Comparison of ENCODE assay signal across 16 cellular contexts in genomic region chrX:129599996-129600395, GRCh38. TPM values are rescaled to one million over a fixed set of nuclear protein-coding genes. Genes with fewer than 3 reads are reported as not detected.
A peak's percentile ranks its signal among the peaks of the same experiment; 100 is the strongest.
DNase-seq lines count a peak whose midpoint lies in the region; ATAC-seq, FAIRE-seq and TF ChIP-seq lines count a peak whose summit lies in the region.
"Had no signal": no experiment of that assay in that cellular context is flagged by ENCODE, and none has a peak within 500 bp of the region (broad histone marks: within the 10 kb centered on the region; RNA-seq: fewer than 3 reads in every experiment).

No MANE protein-coding gene starts in this region.

- no peaks in the 10 kb centered on the region for H3K9me3 Mint-ChIP-seq in activated naive CD4-positive, alpha-beta T cell treated with anti-CD3 and anti-CD28 coated beads, Interleukin-2, amount 50 U/mL, for 72 hours
- no peaks in the 10 kb centered on the region for H3K9me3 Mint-ChIP-seq in nephron progenitor cell
- H3K9me3 Mint-ChIP-seq: CD4-positive, CD25-positive, alpha-beta regulatory T cell had no signal

- no peak for FAIRE-seq in keratinocyte (lab: Jason Lieb, UNC)
- FAIRE-seq: H54, HTR-8/SVneo had no signal

- no peak overlapping the region for H2AFZ ChIP-seq in keratinocyte (ENCODE audit: control insufficient read depth, low read length)

- H3K36me3 Mint-ChIP-seq in activated naive CD4-positive, alpha-beta T cell treated with anti-CD3 and anti-CD28 coated beads, Interleukin-2, amount 50 U/mL, for 72 hours, result no peaks in the 10 kb centered on the region
- H3K36me3 Mint-ChIP-seq in nephron progenitor cell (ENCODE audit: low read depth), result peaks cover 28% of the 10 kb centered on the region
- H3K36me3 Mint-ChIP-seq: CD4-positive, CD25-positive, alpha-beta regulatory T cell had no signal

- peak overlapping the region; percentile 16 for H3K4me2 ChIP-seq in keratinocyte (ENCODE audit: control insufficient read depth, extremely low read depth, insufficient read depth, low read depth, low read length)
- H3K4me2 ChIP-seq: BLaER1 treated with 17β-estradiol and CSF1 and Interleukin-3, amounts not matched to agents 10 nM and 100 nM had no signal

- no peaks in the 10 kb centered on the region for H4K20me1 ChIP-seq in keratinocyte (ENCODE audit: control insufficient read depth, extremely low read depth, insufficient read depth, low read length)

- no peak overlapping the region for H3K4me3 Mint-ChIP-seq in nephron progenitor cell

- no peaks in the 10 kb centered on the region for H3K79me2 ChIP-seq in keratinocyte (ENCODE audit: control insufficient read depth, insufficient read depth, low read length)

- peaks cover 37% of the 10 kb centered on the region for H3K4me1 Mint-ChIP-seq in nephron progenitor cell

- H3K27ac Mint-ChIP-seq in activated naive CD4-positive, alpha-beta T cell treated with anti-CD3 and anti-CD28 coated beads, Interleukin-2, amount 50 U/mL, for 72 hours, result peak overlapping the region; percentile 13 to 46
- H3K27ac Mint-ChIP-seq in nephron progenitor cell, result peak overlapping the region; percentile 25

- no peaks in the 10 kb centered on the region for H3K36me3 ChIP-seq in keratinocyte (ENCODE audit: control insufficient read depth in 2 of 2, extremely low read depth in 1 of 2, insufficient read depth in 2 of 2, low read length in 2 of 2)

- POLR2A ChIA-PET in RWPE1 (lab: Yijun Ruan, JAX; ENCODE audit: low non-redundant PET), result no interaction called here

- H3K9me3 ChIP-seq in keratinocyte (ENCODE audit: control insufficient read depth, low read depth, low read length), result no peaks in the 10 kb centered on the region
- H3K9me3 ChIP-seq: BLaER1 treated with 17β-estradiol and CSF1 and Interleukin-3, amounts not matched to agents 10 nM and 100 nM had no signal

- CTCF ChIA-PET in RWPE1 (lab: Yijun Ruan, JAX), result no interaction called here

- DNase-seq in activated naive CD4-positive, alpha-beta T cell treated with anti-CD3 and anti-CD28 coated beads, Interleukin-2, amount 50 U/mL, for 72 hours (ENCODE audit: low spot score in 2 of 2), result no peak
- no peak for DNase-seq in activated naive CD4-positive, alpha-beta T cell (lab: John Stamatoyannopoulos, UW)
- DNase-seq in RWPE1 (ENCODE audit: low spot score), result no peak
- DNase-seq in keratinocyte (ENCODE audit: low read depth, low spot score), result no peak
- DNase-seq in nephron progenitor cell, result no peak
- DNase-seq: 8988T; ACHN; CD4-positive, CD25-positive, alpha-beta regulatory T cell; DMS53; GF-D8 had no signal

- TF ChIP-seq CTCF in RWPE1 (conservative IDR thresholded peaks at IDR 0.05; ENCODE audit: low read depth) (no peak), keratinocyte (optimal IDR thresholded peaks at IDR 0.05 in 1 of 3, IDR thresholded peaks at IDR 0.05 in 1 of 3, conservative IDR thresholded peaks at IDR 0.05 in 1 of 3; ENCODE audit: extremely low read depth in 1 of 3, insufficient read depth in 2 of 3, low read length in 3 of 3) (no peak), nephron progenitor cell (IDR thresholded peaks at IDR 0.05) (no peak)

- H3K4me1 ChIP-seq in keratinocyte (ENCODE audit: control insufficient read depth, extremely low read depth, insufficient read depth, low read length), result peaks cover 17% of the 10 kb centered on the region

- no peak for ATAC-seq in activated naive CD4-positive, alpha-beta T cell treated with anti-CD3 and anti-CD28 coated beads, Interleukin-2, amount 50 U/mL, for 72 hours
- no peak for ATAC-seq in HG03280 (IDR thresholded peaks at IDR 0.05; ENCODE audit: unreplicated experiment)
- ATAC-seq in GM19035 (IDR thresholded peaks at IDR 0.05; ENCODE audit: unreplicated experiment), result no peak
- no peak for ATAC-seq in GM18867 (IDR thresholded peaks at IDR 0.05; ENCODE audit: unreplicated experiment)

- H3K27me3 Mint-ChIP-seq in nephron progenitor cell (ENCODE audit: low read depth, poor library complexity), result no peaks in the 10 kb centered on the region

- dilution Hi-C loops in keratinocyte (cut with MboI; ENCODE audit: extremely low pct_ligation_motif_present, low sequenced_read_pairs), result no loop called here

- no peaks in the 10 kb centered on the region for H3K9me1 ChIP-seq in keratinocyte (ENCODE audit: control insufficient read depth, extremely low read depth, insufficient read depth, low read length)

- H3K27ac ChIP-seq in RWPE1 (peak overlapping the region; percentile 68), keratinocyte (ENCODE audit: control insufficient read depth, insufficient read depth, low read length) (peak overlapping the region; percentile 26)
- H3K27ac ChIP-seq: BLaER1 treated with 17β-estradiol and CSF1 and Interleukin-3, amounts not matched to agents 10 nM and 100 nM had no signal

- H3K27me3 ChIP-seq in keratinocyte (ENCODE audit: control insufficient read depth, extremely low read depth, insufficient read depth, low read length), result no peaks in the 10 kb centered on the region

- no peak overlapping the region for H3K4me3 ChIP-seq in keratinocyte (ENCODE audit: control insufficient read depth in 2 of 3, extremely low read depth in 1 of 3, insufficient read depth in 2 of 3, low read depth in 1 of 3, low read length in 3 of 3)
- H3K4me3 ChIP-seq: BLaER1 treated with 17β-estradiol and CSF1 and Interleukin-3, amounts not matched to agents 10 nM and 100 nM had no signal

- H3K9ac ChIP-seq in keratinocyte (ENCODE audit: control insufficient read depth, extremely low read depth, insufficient read depth, low read length), result no peak overlapping the region
- H3K9ac ChIP-seq: BLaER1 treated with 17β-estradiol and CSF1 and Interleukin-3, amounts not matched to agents 10 nM and 100 nM had no signal

RNA-seq across cellular contexts. Expression of gene APLN, which starts 54.8 kb away (rescaled TPM):
- total RNA-seq in activated naive CD4-positive, alpha-beta T cell treated with anti-CD3 and anti-CD28 coated beads, Interleukin-2, amount 50 U/mL, for 72 hours, result 1 to 10 TPM in 1 of 2 donors, not detected in 1; 2.0 TPM
- 0.71 to 4.1 TPM (median 1.8 TPM) in 3 replicates for polyA plus RNA-seq in keratinocyte
- polyA plus RNA-seq in keratinocyte (2011; ENCODE audit: low read depth), result not detected
- polyA plus RNA-seq in keratinocyte (2011; cell fraction: cytosol; rRNA removed), result 0.62 and 0.69 TPM in 2 replicates
- polyA plus RNA-seq in keratinocyte (2011; cell fraction: nucleus; rRNA removed), result 0.51 and 0.60 TPM in 2 replicates
- polyA plus RNA-seq in keratinocyte (2012; ENCODE audit: low replicate concordance), result 0.24 and 3.8 TPM in 2 replicates
- polyA minus RNA-seq in keratinocyte, result 1.0 to 5.1 TPM (median 1.2 TPM) in 3 replicates
- not detected for polyA minus RNA-seq in keratinocyte (2011; cell fraction: cytosol; rRNA and poly(A)+ RNA removed)
- 0.23 and 0.42 TPM in 2 replicates for polyA minus RNA-seq in keratinocyte (2011; cell fraction: nucleus; rRNA and poly(A)+ RNA removed)
- total RNA-seq: CD4-positive, CD25-positive, alpha-beta regulatory T cell had no signal
- polyA plus RNA-seq: CD4-positive, CD25-positive, alpha-beta regulatory T cell had no signal

RNA-seq across cellular contexts. Expression of gene OCRL, which starts 59.9 kb away (rescaled TPM):
- 1 to 10 TPM in 1 of 2 donors, under 1 TPM in 1; 0.96 to 3.1 TPM for total RNA-seq in activated naive CD4-positive, alpha-beta T cell treated with anti-CD3 and anti-CD28 coated beads, Interleukin-2, amount 50 U/mL, for 72 hours
- polyA plus RNA-seq in keratinocyte, result 22.9 to 27.9 TPM (median 25.4 TPM) in 3 replicates
- 7.5 TPM for polyA plus RNA-seq in keratinocyte (2011; ENCODE audit: low read depth)
- 20.2 and 36.6 TPM in 2 replicates for polyA plus RNA-seq in keratinocyte (2011; cell fraction: cytosol; rRNA removed)
- polyA plus RNA-seq in keratinocyte (2011; cell fraction: nucleus; rRNA removed), result 41.2 and 42.2 TPM in 2 replicates
- 12.3 and 17.0 TPM in 2 replicates for polyA plus RNA-seq in keratinocyte (2012; ENCODE audit: low replicate concordance)
- polyA minus RNA-seq in keratinocyte, result 14.9 to 29.2 TPM (median 19.7 TPM) in 3 replicates
- 15.3 TPM for polyA minus RNA-seq in keratinocyte (2011; cell fraction: cytosol; rRNA and poly(A)+ RNA removed)
- 16.1 and 34.3 TPM in 2 replicates for polyA minus RNA-seq in keratinocyte (2011; cell fraction: nucleus; rRNA and poly(A)+ RNA removed)
